In the genomic region with DNA sequence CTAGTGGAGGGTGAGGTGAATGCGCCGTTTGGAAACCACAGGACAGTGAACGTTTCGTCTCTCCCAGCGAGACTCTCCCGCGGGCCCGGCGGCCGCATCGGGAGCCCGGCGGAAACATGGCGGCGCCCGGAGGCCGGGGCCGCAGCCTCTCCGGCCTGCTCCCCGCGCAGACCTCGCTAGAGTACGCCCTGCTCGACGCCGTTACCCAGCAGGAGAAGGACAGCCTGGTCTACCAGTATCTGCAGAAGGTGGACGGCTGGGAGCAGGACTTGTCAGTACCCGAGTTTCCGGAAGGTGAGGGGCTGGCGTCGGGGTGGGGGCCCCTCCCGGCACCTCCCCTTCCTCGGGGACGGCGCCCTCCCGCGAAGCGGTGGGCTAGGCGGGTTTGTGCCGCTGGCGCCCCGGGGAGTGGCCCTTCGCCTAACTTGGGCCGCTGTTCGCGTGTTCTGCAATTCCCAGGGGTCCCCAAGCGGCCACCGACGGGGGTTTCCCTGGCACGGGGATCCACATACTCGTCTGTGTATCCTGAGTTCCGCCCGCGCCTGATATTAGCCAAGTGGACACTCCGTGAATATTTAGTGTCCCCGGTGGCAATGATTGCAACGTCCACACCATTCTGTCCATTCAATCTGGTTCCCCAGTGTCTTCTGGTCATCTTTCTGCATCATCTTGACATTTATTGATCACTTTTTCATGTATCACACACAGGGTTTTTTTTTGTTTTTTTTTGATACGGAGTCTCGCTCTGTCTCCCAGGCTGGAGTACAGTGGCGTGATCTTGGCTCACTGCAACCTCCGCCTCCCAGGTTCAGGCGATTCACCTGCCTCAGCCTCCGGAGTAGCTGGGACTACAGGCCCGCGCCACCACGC, we compare ENCODE assay signal across 8 cellular contexts. TPM values are rescaled to one million over a fixed set of nuclear protein-coding genes. Genes with fewer than 3 reads are reported as not detected.
DNase-seq lines count a peak whose midpoint lies in the region; ATAC-seq and TF ChIP-seq lines count a peak whose summit lies in the region.

No MANE protein-coding gene starts in this region.

- H3K27ac Mint-ChIP-seq in naive B cell: peak overlapping the region; percentile 96 to 99 (median 98)

- H3K9ac ChIP-seq in NT2/D1 (ENCODE audit: insufficient read length, low read depth): peak overlapping the region; percentile 90
- H3K9ac ChIP-seq in fibroblast of lung (ENCODE audit: insufficient read depth, low read length): peak overlapping the region; percentile 95

- H3K4me1 ChIP-seq in NT2/D1 (ENCODE audit: insufficient read depth, insufficient read length) (no peaks in the 10 kb centered on the region), fibroblast of lung (ENCODE audit: control insufficient read depth, extremely low read depth, insufficient read depth, low read length) (peaks cover 2% of the 10 kb centered on the region), suprapubic skin (peaks cover 34% of the 10 kb centered on the region)

- H3K4me2 ChIP-seq in fibroblast of lung (ENCODE audit: extremely low read depth, insufficient read depth, low read length): peak overlapping the region; percentile 98

- peaks cover 32 to 61% (median 41%) of the 10 kb centered on the region in 3 donors for H3K4me1 Mint-ChIP-seq in naive B cell

- TF ChIP-seq POLR2A in suprapubic skin (IDR thresholded peaks at IDR 0.05): no peak

- H4K20me1 ChIP-seq in fibroblast of lung (ENCODE audit: control insufficient read depth, extremely low read depth, insufficient read depth, low read length): no peaks in the 10 kb centered on the region

- ATAC-seq in GM18502 (IDR thresholded peaks at IDR 0.05; ENCODE audit: poor library complexity, unreplicated experiment) (peak; percentile 33), HG02943 (IDR thresholded peaks at IDR 0.05; ENCODE audit: low read depth, unreplicated experiment) (peak; percentile 26), naive B cell (ENCODE audit: low read depth in 2 of 2) (peak; percentile 69 to 71)

- H3K27me3 Mint-ChIP-seq in naive B cell: no peaks in the 10 kb centered on the region

- DNase-seq in AG08395 (ENCODE audit: low spot score) (peak; percentile 61), NT2/D1 (ENCODE audit: low read depth, low spot score) (peak; percentile 8), fibroblast of lung (ENCODE audit: low read depth in 2 of 2) (peak; percentile 29 to 51), naive B cell (peak; percentile 59), suprapubic skin (ENCODE audit: low spot score in 2 of 2) (peak; percentile 83 to 86)
- peak; percentile 10 to 17 for DNase-seq in activated T-helper 1 cell treated with anti-CD3 and anti-CD28 coated beads, Interleukin-2, amount 50 U/mL, for 16 hours (ENCODE audit: low read depth in 1 of 2, low spot score in 1 of 2)

- peak overlapping the region; percentile 97 to 100 (median 99) for H3K4me3 Mint-ChIP-seq in naive B cell

- H3K36me3 Mint-ChIP-seq in naive B cell: peaks cover 7 to 9% of the 10 kb centered on the region in 2 donors

- TF ChIP-seq EP300 in suprapubic skin (IDR thresholded peaks at IDR 0.05): no peak

- TF ChIP-seq CTCF in fibroblast of lung (conservative IDR thresholded peaks at IDR 0.05 in 1 of 2, IDR thresholded peaks at IDR 0.05 in 1 of 2; ENCODE audit: low read depth in 1 of 2, low read length in 2 of 2) (no peak), suprapubic skin (IDR thresholded peaks at IDR 0.05) (no peak)

- H3K9me3 Mint-ChIP-seq in naive B cell: no peaks in the 10 kb centered on the region

- 6% methylated on average over 26 of the region's 66 CpGs for WGBS in suprapubic skin

- peak overlapping the region; percentile 80 for H3K4me3 ChIP-seq in NT2/D1 (ENCODE audit: insufficient read length, low read depth)
- H3K4me3 ChIP-seq in fibroblast of lung (replicated peaks in 1 of 4; ENCODE audit: control extremely low read depth in 1 of 4, insufficient read depth in 1 of 4, low read depth in 3 of 4, low read length in 4 of 4): peak overlapping the region; percentile 76 to 93 (median 86)
- peak overlapping the region; percentile 72 for H3K4me3 ChIP-seq in suprapubic skin

- H3K9me3 ChIP-seq in NT2/D1 (ENCODE audit: insufficient read depth, low read length) (no peaks in the 10 kb centered on the region), fibroblast of lung (ENCODE audit: control insufficient read depth, insufficient read depth, low read depth, low read length) (no peaks in the 10 kb centered on the region), suprapubic skin (no peaks in the 10 kb centered on the region)

- peaks cover 20% of the 10 kb centered on the region for H3K36me3 ChIP-seq in NT2/D1 (ENCODE audit: insufficient read depth, insufficient read length, low read length)
- H3K36me3 ChIP-seq in fibroblast of lung (ENCODE audit: control insufficient read depth, insufficient read depth, low read length): peaks cover 2% of the 10 kb centered on the region
- peaks cover 9% of the 10 kb centered on the region for H3K36me3 ChIP-seq in suprapubic skin

- no peaks in the 10 kb centered on the region for H3K27me3 ChIP-seq in NT2/D1 (ENCODE audit: insufficient read depth, insufficient read length)
- no peaks in the 10 kb centered on the region for H3K27me3 ChIP-seq in fibroblast of lung (ENCODE audit: control insufficient read depth, insufficient read depth, low read length)
- H3K27me3 ChIP-seq in suprapubic skin: no peaks in the 10 kb centered on the region

- H3K27ac ChIP-seq in fibroblast of lung (ENCODE audit: insufficient read depth, low read length) (peak overlapping the region; percentile 92), suprapubic skin (peak overlapping the region; percentile 85)

- peak overlapping the region; percentile 99 for H2AFZ ChIP-seq in fibroblast of lung (ENCODE audit: low read length)

- H3K79me2 ChIP-seq in fibroblast of lung (ENCODE audit: control insufficient read depth, insufficient read depth, low read length): peaks cover 35% of the 10 kb centered on the region

RNA-seq across cellular contexts. Expression of a gene that starts 0.5 kb away (rescaled TPM):
- total RNA-seq in fibroblast of lung: 8.5 and 11.9 TPM in 2 replicates
- polyA plus RNA-seq in fibroblast of lung: 9.7 and 10.1 TPM in 2 replicates
- polyA plus RNA-seq in fibroblast of lung (2012): 3.5 and 4.6 TPM in 2 replicates
- 7.8 and 9.9 TPM in 2 replicates for polyA minus RNA-seq in fibroblast of lung (ENCODE audit: low replicate concordance)
- 10 to 100 TPM in 5 of 6 donors, 1 to 10 TPM in 1; 7.2 to 18.9 (median 14.2) TPM for polyA plus RNA-seq in naive B cell (ENCODE audit: low read depth in 6 of 6)
- 10 to 100 TPM; 35.3 to 49.6 (median 42.3) TPM for total RNA-seq in suprapubic skin

RNA-seq across cellular contexts. Expression of a gene that starts 1.1 kb away (rescaled TPM):
- total RNA-seq in fibroblast of lung (8.7 and 9.4 TPM in 2 replicates), suprapubic skin (1 to 10 TPM; 3.6 to 5.2 (median 4.2) TPM)
- polyA plus RNA-seq in fibroblast of lung (5.2 and 7.0 TPM in 2 replicates), naive B cell (ENCODE audit: low read depth in 6 of 6) (1 to 10 TPM; 1.5 to 4.6 (median 1.9) TPM)
- 2.8 and 3.7 TPM in 2 replicates for polyA plus RNA-seq in fibroblast of lung (2012)
- 2.7 and 2.9 TPM in 2 replicates for polyA minus RNA-seq in fibroblast of lung (ENCODE audit: low replicate concordance)

Comparison
In these comparisons a context has a peak if more than half of its experiments do, and no peak if none do; other contexts are left out.
1. Peak in every context shown above with its lines: DNase-seq, ATAC-seq, H3K4me3 ChIP-seq and H3K27ac ChIP-seq.
2. DNase-seq: peak in every context shown above with its lines; median percentile 84 in suprapubic skin; 61 in AG08395; 59 in naive B cell; 40 in fibroblast of lung; 14 in activated T-helper 1 cell treated with anti-CD3 and anti-CD28 coated beads, Interleukin-2, amount 50 U/mL, for 16 hours; 8 in NT2/D1.